Comparison of ENCODE assay signal across 9 cellular contexts in genomic region chr5:141484499-141485304, GRCh38. TPM values are rescaled to one million over a fixed set of nuclear protein-coding genes. Genes with fewer than 3 reads are reported as not detected.
DNase-seq lines count a peak whose midpoint lies in the region; ATAC-seq and TF ChIP-seq lines count a peak whose summit lies in the region.
"Had no signal": no experiment of that assay in that cellular context is flagged by ENCODE, and none has a peak within 500 bp of the region (broad histone marks: within the 10 kb centered on the region; RNA-seq: fewer than 3 reads in every experiment).

TSS of gene PCDHGC4 (plus strand) at chr5:141485030. CDS start at chr5:141485174, 144 bp downstream.

- H3K79me2 ChIP-seq in OCI-LY7 (ENCODE audit: insufficient read depth, low read depth, low read length) (peaks cover 54% of the 10 kb centered on the region), PC-9 (ENCODE audit: low read depth) (no peaks in the 10 kb centered on the region)

- H2AFZ ChIP-seq in OCI-LY7 (ENCODE audit: low read length) (no peak within 1 kb of the TSS), PC-9 (no peak within 1 kb of the TSS)

- intact Hi-C loops in OCI-LY7 (cut with micrococcal nuclease; ENCODE audit: unreplicated experiment) (no loop called here), PC-9 (cut with micrococcal nuclease; ENCODE audit: unreplicated experiment) (no loop called here)

- H3K27me3 ChIP-seq in PC-9 (ENCODE audit: insufficient read depth, low read depth), result peaks cover 9% of the 10 kb centered on the region

- H3K4me2 ChIP-seq in OCI-LY7 (ENCODE audit: low read length) (peak within 1 kb of the TSS; percentile 70), PC-9 (no peak within 1 kb of the TSS)
- H3K4me2 ChIP-seq: KMS-11 had no signal

- POLR2A ChIA-PET in HEK293 (lab: Yijun Ruan, JAX) (interaction anchor here (1.2 kb wide), 2 partner anchors 9 kb away, joined by 6 to 11 read pairs; partner anchors contain the start of gene PCDHGC3), OCI-LY7 (lab: Charles Lee) (interaction anchor here (0.8 to 8.2 kb wide), 6 partner anchors 10 to 125 kb away, joined by 3 to 109 read pairs (median 3); partner anchors contain the start of gene PCDHGB2), PC-9 (lab: Charles Lee; ENCODE audit: unreplicated experiment) (no interaction called here)

- ATAC-seq in HG02973 (IDR thresholded peaks at IDR 0.05; ENCODE audit: unreplicated experiment), result no peak

- CTCF ChIA-PET in HEK293 (lab: Yijun Ruan, JAX) (interaction anchor here (0.6 to 6.7 kb wide), 7 partner anchors 25 to 1116 kb away, joined by 3 to 47 read pairs (median 4); partner anchors contain the start of gene PCDHGA11), OCI-LY7 (lab: Charles Lee; ENCODE audit: unreplicated experiment) (interaction anchor here (0.6 to 1.3 kb wide), 3 partner anchors 8 to 115 kb away, joined by 3 to 4 read pairs (median 3); partner anchors contain the start of genes PCDHGB3 and PCDHGC3), PC-9 (lab: Charles Lee) (interaction anchor here (0.6 kb wide), 1 partner anchor 10 kb away, joined by 4 read pairs; no protein-coding TSS in a partner anchor)

- BruUV-seq in OCI-LY7 (replicated peaks; lab: Mats Ljungman, UMichigan) (no TSS peak), PC-9 (replicated peaks; lab: Mats Ljungman, UMichigan) (no TSS peak)

- DNase-seq in OCI-LY7 (ENCODE audit: low spot score) (peak; percentile 54), germinal center (ENCODE audit: low spot score) (peak; percentile 51), pons (ENCODE audit: low spot score) (peak; percentile 8), PC-9 (no peak), T-helper 1 cell (no peak)
- no peak for DNase-seq in activated CD4-positive, alpha-beta T cell treated with anti-CD3 and anti-CD28 coated beads, Interleukin-2, amount 50 U/mL, for 48 hours

- peaks cover 9% of the 10 kb centered on the region for H3K4me1 ChIP-seq in HEK293 (ENCODE audit: control insufficient read depth, insufficient read depth, low read length)
- H3K4me1 ChIP-seq in OCI-LY7 (ENCODE audit: insufficient read depth, low read length, poor library complexity, severe bottlenecking), result peaks cover 65% of the 10 kb centered on the region
- no peaks in the 10 kb centered on the region for H3K4me1 ChIP-seq in PC-9 (replicated peaks; ENCODE audit: insufficient read depth)

- TF ChIP-seq CTCF in HEK293 (tag by site-specific recombination; IDR thresholded peaks at IDR 0.05) (no peak), OCI-LY7 (conservative IDR thresholded peaks at IDR 0.05; ENCODE audit: low read length) (no peak), PC-9 (conservative IDR thresholded peaks at IDR 0.05) (no peak)

- H3K9me2 ChIP-seq in OCI-LY7 (ENCODE audit: insufficient read depth, low read length) (no peaks in the 10 kb centered on the region), PC-9 (ENCODE audit: insufficient read depth) (no peaks in the 10 kb centered on the region)

- H3K9me3 ChIP-seq in HEK293 (ENCODE audit: control insufficient read depth, insufficient read depth, low read depth, low read length) (no peaks in the 10 kb centered on the region), OCI-LY7 (ENCODE audit: low read length) (no peaks in the 10 kb centered on the region), PC-9 (ENCODE audit: insufficient read depth, low read depth) (no peaks in the 10 kb centered on the region)

- H3F3A ChIP-seq in PC-9 (ENCODE audit: insufficient read depth, low read depth), result no peaks in the 10 kb centered on the region

- H4K20me1 ChIP-seq in OCI-LY7 (ENCODE audit: insufficient read depth, low read length) (0 out of 2 replicates have a peak, but pooled peaks cover 6% of the 10 kb centered on the region), PC-9 (ENCODE audit: insufficient read depth) (no peaks in the 10 kb centered on the region)

- peak within 1 kb of the TSS; percentile 40 for H3K4me3 ChIP-seq in HEK293 (ENCODE audit: low read depth, low read length)
- H3K4me3 ChIP-seq in OCI-LY7 (ENCODE audit: low read depth, low read length, poor library complexity, severe bottlenecking), result peak within 1 kb of the TSS; percentile 64
- no peak within 1 kb of the TSS for H3K4me3 ChIP-seq in PC-9

- H3K27ac ChIP-seq in HEK293 (ENCODE audit: extremely low read depth, low read depth, low read length) (no peak within 1 kb of the TSS), OCI-LY7 (ENCODE audit: low read depth, low read length, poor library complexity, severe bottlenecking) (peak within 1 kb of the TSS; percentile 20), PC-9 (no peak within 1 kb of the TSS)
- H3K27ac ChIP-seq: KMS-11 had no signal

- H3K36me3 ChIP-seq in HEK293 (ENCODE audit: control insufficient read depth in 2 of 2, insufficient read depth in 1 of 2, low read length in 2 of 2), result no peaks in the 10 kb centered on the region
- peaks cover 57% of the 10 kb centered on the region for H3K36me3 ChIP-seq in OCI-LY7 (ENCODE audit: insufficient read depth, low read length)
- no peaks in the 10 kb centered on the region for H3K36me3 ChIP-seq in PC-9 (ENCODE audit: low read depth)

TF ChIP-seq in HEK293, 187 proteins besides CTCF, POLR2A, EP300 and RAD21:
- TF ChIP-seq ELK4 (IDR thresholded peaks at IDR 0.05; ENCODE audit: borderline replicate concordance, low read depth, low read length) (no peak), ZNF639 (tag by site-specific recombination; IDR thresholded peaks at IDR 0.05) (no peak), OSR2 (tag by site-specific recombination; IDR thresholded peaks at IDR 0.05) (no peak), ZNF600 (tag by site-specific recombination; IDR thresholded peaks at IDR 0.05) (no peak)

RNA-seq across cellular contexts. Expression of gene PCDHGC4, which starts in this region (rescaled TPM):
- total RNA-seq in OCI-LY7 (2014; rRNA removed; shearing (Covaris generic)), result 6.3 and 8.4 TPM in 2 replicates
- total RNA-seq in OCI-LY7 (2022) (6.4 and 7.0 TPM in 2 replicates), PC-9 (2021) (not detected in 2 replicates)

Comparison
In these comparisons a context has a peak if more than half of its experiments do, and no peak if none do; other contexts are left out.
1. DNase-seq: peak in OCI-LY7 (single experiment), germinal center (single experiment) and pons (single experiment); none in activated CD4-positive, alpha-beta T cell treated with anti-CD3 and anti-CD28 coated beads, Interleukin-2, amount 50 U/mL, for 48 hours (0 of 2), PC-9 (0 of 2) and T-helper 1 cell (0 of 5).